In the genomic region with DNA sequence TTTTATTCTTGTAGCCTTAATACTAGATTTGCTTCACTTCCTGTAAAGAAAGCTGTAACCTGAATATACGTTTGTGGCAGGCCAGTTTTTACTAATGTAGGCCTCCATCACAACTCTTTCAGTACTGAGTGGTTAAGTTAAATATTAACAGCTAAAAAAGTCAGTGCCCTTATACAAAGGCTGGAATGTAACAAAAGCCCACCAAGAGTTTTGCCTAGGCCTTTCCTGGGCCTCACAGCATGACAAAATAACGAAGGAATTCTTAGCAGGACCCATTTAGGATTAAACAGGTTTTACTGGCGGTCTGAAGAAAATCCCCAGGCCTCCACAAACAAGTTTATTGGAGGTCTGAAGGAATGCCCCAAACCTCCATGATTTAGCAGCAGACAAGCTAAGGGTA, we compare ENCODE assay signal across 30 cellular contexts. TPM values are rescaled to one million over a fixed set of nuclear protein-coding genes. Genes with fewer than 3 reads are reported as not detected.
DNase-seq lines count a peak whose midpoint lies in the region; ATAC-seq and TF ChIP-seq lines count a peak whose summit lies in the region.
"Had no signal": no experiment of that assay in that cellular context is flagged by ENCODE, and none has a peak within 500 bp of the region (broad histone marks: within the 10 kb centered on the region; RNA-seq: fewer than 3 reads in every experiment).

No MANE protein-coding gene starts in this region.

- peaks cover 56% of the 10 kb centered on the region for H3K27me3 Mint-ChIP-seq in mesothelial cell of epicardium (ENCODE audit: low read depth)
- peaks cover 15% of the 10 kb centered on the region for H3K27me3 Mint-ChIP-seq in activated CD8-positive, alpha-beta T cell treated with anti-CD3 and anti-CD28 coated beads for 36 hours

- no peaks in the 10 kb centered on the region for H3K36me3 Mint-ChIP-seq in mesothelial cell of epicardium
- no peaks in the 10 kb centered on the region for H3K36me3 Mint-ChIP-seq in activated CD8-positive, alpha-beta T cell treated with anti-CD3 and anti-CD28 coated beads for 36 hours (ENCODE audit: low read depth)
- H3K36me3 Mint-ChIP-seq: naive B cell; stimulated activated naive B cell treated with anti-CD40 and anti-IgM and Interleukin-4, amounts not matched to agents 10 μg/mL and 1 μg/mL and 100 μg/mL, for 72 hours had no signal

- peak overlapping the region; percentile 96 for H3K27ac ChIP-seq in DND-41 (ENCODE audit: low read length)
- no peak overlapping the region for H3K27ac ChIP-seq in OCI-LY3 (ENCODE audit: low read length)
- H3K27ac ChIP-seq: brain microvascular endothelial cell, foreskin keratinocyte, suprapubic skin had no signal

- no peak for TF ChIP-seq CTCF in DND-41 (IDR thresholded peaks at IDR 0.05; ENCODE audit: borderline replicate concordance, extremely low read depth, low read length, poor library complexity, severe bottlenecking)
- TF ChIP-seq CTCF in OCI-LY3 (IDR thresholded peaks at IDR 0.05; ENCODE audit: low read depth, low read length), result no peak
- TF ChIP-seq CTCF in fibroblast of villous mesenchyme (IDR thresholded peaks at IDR 0.05; ENCODE audit: insufficient read depth, low read depth, low read length), result no peak
- no peak for TF ChIP-seq CTCF in mesothelial cell of epicardium (IDR thresholded peaks at IDR 0.05; ENCODE audit: unreplicated experiment)
- no peak for TF ChIP-seq CTCF in activated CD8-positive, alpha-beta T cell treated with anti-CD3 and anti-CD28 coated beads for 36 hours (IDR thresholded peaks at IDR 0.05)

- no peak overlapping the region for H3K4me2 ChIP-seq in DND-41 (ENCODE audit: insufficient read depth, low read length)
- H3K4me2 ChIP-seq in OCI-LY3 (ENCODE audit: low read length), result no peak overlapping the region

- peaks cover 43% of the 10 kb centered on the region for H3K4me1 Mint-ChIP-seq in mesothelial cell of epicardium
- H3K4me1 Mint-ChIP-seq in activated CD8-positive, alpha-beta T cell treated with anti-CD3 and anti-CD28 coated beads for 36 hours (ENCODE audit: low read depth), result no peaks in the 10 kb centered on the region
- H3K4me1 Mint-ChIP-seq: activated CD4-positive, alpha-beta T cell treated with anti-CD3 and anti-CD28 coated beads for 36 hours; stimulated activated naive B cell treated with anti-CD40 and anti-IgM and Interleukin-4, amounts not matched to agents 10 μg/mL and 1 μg/mL and 100 μg/mL, for 72 hours had no signal

- H3K4me3 ChIP-seq in DND-41 (ENCODE audit: low read depth in 1 of 2, low read length in 2 of 2) (no peak overlapping the region), OCI-LY3 (ENCODE audit: low read length) (no peak overlapping the region), fibroblast of villous mesenchyme (ENCODE audit: low read depth, low read length) (no peak overlapping the region)
- H3K4me3 ChIP-seq: suprapubic skin had no signal

- H3K36me3 ChIP-seq in DND-41 (ENCODE audit: insufficient read depth, low read length) (no peaks in the 10 kb centered on the region), OCI-LY3 (replicated peaks; ENCODE audit: low read depth, low read length) (no peaks in the 10 kb centered on the region)
- H3K36me3 ChIP-seq: brain microvascular endothelial cell, suprapubic skin had no signal

- H3K9me3 ChIP-seq in DND-41 (ENCODE audit: insufficient read depth, low read length, severe bottlenecking), result no peaks in the 10 kb centered on the region
- H3K9me3 ChIP-seq in OCI-LY3 (ENCODE audit: insufficient read depth, low read length), result no peaks in the 10 kb centered on the region
- H3K9me3 ChIP-seq: suprapubic skin had no signal

- CTCF ChIA-PET in activated CD8-positive, alpha-beta T cell treated with anti-CD3 and anti-CD28 coated beads for 36 hours (lab: Charles Lee), result no interaction called here

- intact Hi-C loops in activated CD8-positive, alpha-beta T cell treated with anti-CD3 and anti-CD28 coated beads for 36 hours (cut with micrococcal nuclease), result no loop called here

- peak overlapping the region; percentile 26 for H3K27ac Mint-ChIP-seq in mesothelial cell of epicardium
- H3K27ac Mint-ChIP-seq in activated CD8-positive, alpha-beta T cell treated with anti-CD3 and anti-CD28 coated beads for 36 hours, result no peak overlapping the region
- H3K27ac Mint-ChIP-seq: activated CD4-positive, alpha-beta T cell treated with anti-CD3 and anti-CD28 coated beads for 36 hours; naive B cell; stimulated activated naive B cell treated with anti-CD40 and anti-IgM and Interleukin-4, amounts not matched to agents 10 μg/mL and 1 μg/mL and 100 μg/mL, for 72 hours; T-helper 17 cell had no signal

- DNase-seq in DND-41 (no peak), fibroblast of villous mesenchyme (ENCODE audit: low read depth) (peak; percentile 77), mesothelial cell of epicardium (ENCODE audit: low spot score in 2 of 2, unreplicated experiment in 2 of 2) (no peak)
- no peak for DNase-seq in activated CD8-positive, alpha-beta T cell treated with anti-CD3 and anti-CD28 coated beads for 36 hours
- DNase-seq in activated CD8-positive, alpha-beta memory T cell treated with anti-CD3 and anti-CD28 coated beads for 24 hours, result no peak
- DNase-seq: activated CD4-positive, alpha-beta T cell treated with anti-CD3 and anti-CD28 coated beads for 36 hours; activated naive CD4-positive, alpha-beta T cell; activated T-cell treated with anti-CD3 and anti-CD28 coated beads, Interleukin-2, amount 50 U/mL, for 4 hours; brain microvascular endothelial cell; COR-L47; effector CD8-positive, alpha-beta T cell; foreskin keratinocyte; KG1; mammary epithelial cell; naive B cell; NCI-H146; NCI-H510A; NK-92 treated with Interleukin-12 subunit alpha and Interleukin-12 subunit beta, amount 100 ng/mL, for 24 hours; stimulated activated CD4-positive, alpha-beta T cell treated with anti-CD3 and anti-CD28 coated beads, Interleukin-4, amount 100 ng/mL, for 1 hour; stimulated activated naive B cell treated with anti-CD40 and anti-IgM and Interleukin-4, amounts not matched to agents 10 μg/mL and 1 μg/mL and 100 μg/mL, for 72 hours; T-helper 17 cell had no signal

- H3K27me3 ChIP-seq in DND-41 (ENCODE audit: insufficient read depth, low read length, poor library complexity), result no peaks in the 10 kb centered on the region
- H3K27me3 ChIP-seq in OCI-LY3 (ENCODE audit: low read depth, low read length), result peaks cover 27% of the 10 kb centered on the region

- no peak for ATAC-seq in DND-41 (ENCODE audit: insufficient read depth, low read depth)
- no peak for ATAC-seq in HG02571 (IDR thresholded peaks at IDR 0.05; ENCODE audit: unreplicated experiment)
- ATAC-seq in activated CD8-positive, alpha-beta T cell treated with anti-CD3 and anti-CD28 coated beads for 36 hours, result no peak
- ATAC-seq in GM19324 (IDR thresholded peaks at IDR 0.05; ENCODE audit: low FRiP score, unreplicated experiment), result no peak
- ATAC-seq: activated CD4-positive, alpha-beta T cell treated with anti-CD3 and anti-CD28 coated beads for 36 hours; activated T-cell treated with anti-CD3 and anti-CD28 coated beads, Interleukin-2, amount 50 U/mL, for 4 hours; foreskin keratinocyte; stimulated activated naive B cell treated with anti-CD40 and anti-IgM and Interleukin-4, amounts not matched to agents 10 μg/mL and 1 μg/mL and 100 μg/mL, for 72 hours; T-helper 17 cell had no signal

- H3K9me3 Mint-ChIP-seq in mesothelial cell of epicardium, result no peaks in the 10 kb centered on the region
- H3K9me3 Mint-ChIP-seq in activated CD8-positive, alpha-beta T cell treated with anti-CD3 and anti-CD28 coated beads for 36 hours, result no peaks in the 10 kb centered on the region
- H3K9me3 Mint-ChIP-seq: activated T-cell treated with anti-CD3 and anti-CD28 coated beads, Interleukin-2, amount 50 U/mL, for 4 hours; naive B cell; stimulated activated naive B cell treated with anti-CD40 and anti-IgM and Interleukin-4, amounts not matched to agents 10 μg/mL and 1 μg/mL and 100 μg/mL, for 72 hours had no signal

- H3K79me2 ChIP-seq in DND-41 (ENCODE audit: insufficient read depth, low read length) (no peaks in the 10 kb centered on the region), OCI-LY3 (ENCODE audit: low read length) (no peaks in the 10 kb centered on the region)

- no peak overlapping the region for H3K4me3 Mint-ChIP-seq in mesothelial cell of epicardium
- no peak overlapping the region for H3K4me3 Mint-ChIP-seq in activated CD8-positive, alpha-beta T cell treated with anti-CD3 and anti-CD28 coated beads for 36 hours
- H3K4me3 Mint-ChIP-seq: activated CD4-positive, alpha-beta T cell treated with anti-CD3 and anti-CD28 coated beads for 36 hours; activated T-cell treated with anti-CD3 and anti-CD28 coated beads, Interleukin-2, amount 50 U/mL, for 4 hours; naive B cell; stimulated activated naive B cell treated with anti-CD40 and anti-IgM and Interleukin-4, amounts not matched to agents 10 μg/mL and 1 μg/mL and 100 μg/mL, for 72 hours; T-helper 17 cell had no signal

- H3K9ac ChIP-seq in DND-41 (ENCODE audit: low read depth, low read length) (peak overlapping the region; percentile 60), OCI-LY3 (ENCODE audit: low read length) (no peak overlapping the region)

- POLR2A ChIA-PET in activated CD8-positive, alpha-beta T cell treated with anti-CD3 and anti-CD28 coated beads for 36 hours (lab: Charles Lee), result interaction anchor here (0.8 kb wide), 1 partner anchor 144 kb away, joined by 3 read pairs; no protein-coding TSS in a partner anchor

- H2AFZ ChIP-seq in DND-41 (ENCODE audit: low read depth, low read length) (peak overlapping the region; percentile 54), OCI-LY3 (ENCODE audit: low read depth, low read length) (peak overlapping the region; percentile 25; the same call in 1 of the 2 replicates)

- H3K4me1 ChIP-seq in DND-41 (ENCODE audit: insufficient read depth, low read length), result peaks cover 73% of the 10 kb centered on the region
- H3K4me1 ChIP-seq in OCI-LY3 (ENCODE audit: low read length), result peaks cover 8% of the 10 kb centered on the region
- H3K4me1 ChIP-seq: foreskin keratinocyte, suprapubic skin had no signal

- H4K20me1 ChIP-seq in DND-41 (ENCODE audit: insufficient read depth, low read length) (no peaks in the 10 kb centered on the region), OCI-LY3 (ENCODE audit: insufficient read depth, low read length) (no peaks in the 10 kb centered on the region)

RNA-seq across cellular contexts. Expression of a gene that starts 43.7 kb away (rescaled TPM):
- total RNA-seq in fibroblast of villous mesenchyme (not detected in 2 replicates), mesothelial cell of epicardium (not detected in 3 replicates)
- not detected for total RNA-seq in activated CD8-positive, alpha-beta T cell treated with anti-CD3 and anti-CD28 coated beads for 36 hours
- total RNA-seq: A673; activated CD4-positive, alpha-beta T cell treated with anti-CD3 and anti-CD28 coated beads for 36 hours; activated T-cell treated with anti-CD3 and anti-CD28 coated beads, Interleukin-2, amount 50 U/mL, for 4 hours; chondrocyte; foreskin keratinocyte; mammary epithelial cell; omental fat pad; RPMI7951; suprapubic skin; T-helper 17 cell; urinary bladder had no signal
